In genomic region chr3:45644467-45645201, GRCh38 we compare ENCODE assay signal across 10 cellular contexts. TPM values are rescaled to one million over a fixed set of nuclear protein-coding genes. Genes with fewer than 3 reads are reported as not detected.
DNase-seq lines count a peak whose midpoint lies in the region; ATAC-seq and TF ChIP-seq lines count a peak whose summit lies in the region.
"Had no signal": no experiment of that assay in that cellular context is flagged by ENCODE, and none has a peak within 500 bp of the region (broad histone marks: within the 10 kb centered on the region; RNA-seq: fewer than 3 reads in every experiment).

No MANE protein-coding gene starts in this region.

- DNase-seq in CD4-positive, alpha-beta memory T cell = no peak
- DNase-seq in NCI-H460 (ENCODE audit: extremely low read depth, low read depth) (peak; percentile 77), endodermal cell (no peak), omental fat pad (ENCODE audit: low spot score) (no peak), sciatic nerve (ENCODE audit: low spot score) (no peak), posterior vena cava (ENCODE audit: low spot score) (no peak)
- DNase-seq in stimulated activated CD4-positive, alpha-beta T cell treated with anti-CD3 and anti-CD28 coated beads, Interleukin-1b, Interleukin-23, amount 100 ng/mL, for 48 hours = no peak
- DNase-seq: NCI-H1105 had no signal

- TF ChIP-seq CTCF in endodermal cell (conservative IDR thresholded peaks at IDR 0.05) (no peak), omental fat pad (IDR thresholded peaks at IDR 0.05) (no peak)

- H3K27ac ChIP-seq in CD4-positive, alpha-beta memory T cell (ENCODE audit: low read depth, low read length) = no peak overlapping the region
- H3K27ac ChIP-seq in endodermal cell (ENCODE audit: low read depth, low read length) = no peak overlapping the region

- H3K9me3 ChIP-seq in CD4-positive, alpha-beta memory T cell (ENCODE audit: control insufficient read depth in 1 of 2, low read length in 2 of 2) = no peaks in the 10 kb centered on the region
- peaks cover 4% of the 10 kb centered on the region for H3K9me3 ChIP-seq in endodermal cell (ENCODE audit: control insufficient read depth, low read length)

- H3K27ac Mint-ChIP-seq in CD4-positive, alpha-beta memory T cell = peak overlapping the region in 4 of 7 donors; percentile 10 to 63 (median 52)
- H3K27ac Mint-ChIP-seq in endodermal cell = peak overlapping the region; percentile 65
- H3K27ac Mint-ChIP-seq: activated naive CD8-positive, alpha-beta T cell had no signal

- H3K4me3 Mint-ChIP-seq in CD4-positive, alpha-beta memory T cell = no peak overlapping the region
- no peak overlapping the region for H3K4me3 Mint-ChIP-seq in endodermal cell
- H3K4me3 Mint-ChIP-seq: activated naive CD8-positive, alpha-beta T cell had no signal

- no peaks in the 10 kb centered on the region for H3K4me1 ChIP-seq in CD4-positive, alpha-beta memory T cell (ENCODE audit: insufficient read depth, low read length)
- H3K4me1 ChIP-seq in endodermal cell (ENCODE audit: control insufficient read depth, insufficient read depth, low read length) = no peaks in the 10 kb centered on the region

- H3K9ac ChIP-seq in endodermal cell (ENCODE audit: extremely low read depth, low read length, poor library complexity, severe bottlenecking) = no peak overlapping the region

- POLR2A ChIA-PET in CD4-positive, alpha-beta memory T cell (lab: Charles Lee; ENCODE audit: partially characterized antibody) = no interaction called here

- H3K9me3 Mint-ChIP-seq in CD4-positive, alpha-beta memory T cell = peaks cover 0 to 16% (median 7%) of the 10 kb centered on the region in 8 donors
- H3K9me3 Mint-ChIP-seq in endodermal cell = no peaks in the 10 kb centered on the region

- H3K27me3 ChIP-seq in CD4-positive, alpha-beta memory T cell (ENCODE audit: insufficient read depth, low read length) = no peaks in the 10 kb centered on the region
- no peaks in the 10 kb centered on the region for H3K27me3 ChIP-seq in endodermal cell (ENCODE audit: control insufficient read depth, insufficient read depth, low read length, poor library complexity, severe bottlenecking)

- peaks cover 5% of the 10 kb centered on the region for H3K36me3 ChIP-seq in CD4-positive, alpha-beta memory T cell (ENCODE audit: insufficient read depth, low read length)
- peaks cover 6% of the 10 kb centered on the region for H3K36me3 ChIP-seq in endodermal cell (ENCODE audit: control insufficient read depth, insufficient read depth, low read length)

- CTCF ChIA-PET in CD4-positive, alpha-beta memory T cell (lab: Charles Lee; ENCODE audit: partially characterized antibody) = interaction anchor here (1.6 to 4.6 kb wide), 2 partner anchors 15 to 434 kb away, joined by 3 to 19 read pairs; no protein-coding TSS in a partner anchor

- 85 to 91% methylated on average over 6 to 12 of the region's 12 CpGs for WGBS in endodermal cell (ENCODE audit: insufficient coverage in 1 of 2, insufficient read length in 1 of 2), 2 experiments

- no peaks in the 10 kb centered on the region for H3K27me3 Mint-ChIP-seq in CD4-positive, alpha-beta memory T cell
- H3K27me3 Mint-ChIP-seq in endodermal cell (ENCODE audit: insufficient read depth) = no peaks in the 10 kb centered on the region
- H3K27me3 Mint-ChIP-seq: activated naive CD8-positive, alpha-beta T cell had no signal

- intact Hi-C loops in CD4-positive, alpha-beta memory T cell (cut with micrococcal nuclease) = no loop called here
- intact Hi-C loops in sciatic nerve (cut with DNase I) (no loop called here), posterior vena cava (cut with DNase I) (no loop called here)

- peaks cover 26 to 31% of the 10 kb centered on the region in 2 donors for H3K36me3 Mint-ChIP-seq in CD4-positive, alpha-beta memory T cell
- H3K36me3 Mint-ChIP-seq in endodermal cell (ENCODE audit: low read depth) = peaks cover 20% of the 10 kb centered on the region

- ATAC-seq in omental fat pad (ENCODE audit: low FRiP score) = peak; percentile 66
- ATAC-seq in sciatic nerve = no peak
- no peak for ATAC-seq in GM21381 (IDR thresholded peaks at IDR 0.05; ENCODE audit: unreplicated experiment)

- peaks cover 0 to 7% (median 7%) of the 10 kb centered on the region in 4 donors for H3K4me1 Mint-ChIP-seq in CD4-positive, alpha-beta memory T cell
- H3K4me1 Mint-ChIP-seq in endodermal cell = peaks cover 13% of the 10 kb centered on the region

- H3K4me3 ChIP-seq in CD4-positive, alpha-beta memory T cell (ENCODE audit: low read length in 2 of 2) = no peak overlapping the region
- no peak overlapping the region for H3K4me3 ChIP-seq in endodermal cell (ENCODE audit: low read length)

RNA-seq across cellular contexts. Expression of gene SACM1L, which starts 44.6 kb away (rescaled TPM):
- total RNA-seq in CD4-positive, alpha-beta memory T cell = 100 to 1,000 TPM in 1 of 2 experiments, 10 to 100 TPM in 1; 95.7 to 104 TPM
- polyA plus RNA-seq in CD4-positive, alpha-beta memory T cell = 10 to 100 TPM; 27.6 to 39.1 TPM
- 17.8 and 24.3 TPM in 2 replicates for total RNA-seq in NCI-H460 (2014; rRNA removed; shearing (Covaris generic))
- 45.8 and 53.5 TPM in 2 replicates for polyA plus RNA-seq in NCI-H460 (2014; cell fraction: nucleus; rRNA removed)
- total RNA-seq in endodermal cell (100 to 1,000 TPM; 149 to 161 TPM), omental fat pad (10 to 100 TPM; 36.9 to 63.4 (median 49.5) TPM), sciatic nerve (66.0 TPM), posterior vena cava (10 to 100 TPM; 42.8 to 45.3 TPM)
- 63.0 TPM for polyA plus RNA-seq in endodermal cell (2013, experiment 1 of 2)
- polyA plus RNA-seq in endodermal cell (2013, experiment 2 of 2) = 66.3 TPM

RNA-seq across cellular contexts. Expression of gene LIMD1, which starts 50.1 kb away (rescaled TPM):
- 10 to 100 TPM; 29.1 to 34.0 TPM for total RNA-seq in CD4-positive, alpha-beta memory T cell
- polyA plus RNA-seq in CD4-positive, alpha-beta memory T cell = 1 to 10 TPM; 2.6 to 7.5 TPM
- total RNA-seq in NCI-H460 (2014; rRNA removed; shearing (Covaris generic)) = 25.7 and 26.7 TPM in 2 replicates
- polyA plus RNA-seq in NCI-H460 (2014; cell fraction: nucleus; rRNA removed) = 49.2 and 65.1 TPM in 2 replicates
- total RNA-seq in endodermal cell (10 to 100 TPM; 30.9 to 33.4 TPM), omental fat pad (10 to 100 TPM; 20.2 to 36.3 (median 26.2) TPM), sciatic nerve (52.0 TPM), posterior vena cava (10 to 100 TPM; 28.9 to 33.5 TPM)
- 16.5 TPM for polyA plus RNA-seq in endodermal cell (2013, experiment 1 of 2)
- polyA plus RNA-seq in endodermal cell (2013, experiment 2 of 2) = 12.0 TPM
